Comparison of ENCODE assay signal across 28 cellular contexts in genomic region chr1:245694476-245695195, GRCh38.
"Had no signal": no experiment of that assay in that cellular context is flagged by ENCODE, and none has a peak within 500 bp of the region (broad histone marks: within the 10 kb centered on the region; RNA-seq: fewer than 3 reads in every experiment).

No MANE protein-coding gene starts in this region.

- H3K27me3 ChIP-seq: esophagus muscularis mucosa, foreskin keratinocyte, left lung, pancreas, right lobe of liver, stomach, thyroid gland, vagina had no signal

- H3K4me1 Mint-ChIP-seq: endodermal cell; naive thymus-derived CD4-positive, alpha-beta T cell had no signal

- ATAC-seq: foreskin keratinocyte; left cardiac atrium; left lung; naive thymus-derived CD4-positive, alpha-beta T cell; pancreas had no signal

- H3K4me3 Mint-ChIP-seq: dendritic cell treated with granulocyte-macrophage colony-stimulating factor and Interleukin-4, amounts not matched to agents 40 ng/mL and 50 ng/mL, for 4 days; endodermal cell; naive thymus-derived CD4-positive, alpha-beta T cell; nephron had no signal

- H3K9me3 ChIP-seq: left lung, pancreas, right lobe of liver, thyroid gland, vagina had no signal

- H3K27ac ChIP-seq: epithelial cell of prostate, esophagus muscularis mucosa, foreskin keratinocyte, left lung, pancreas, right lobe of liver, stomach, thyroid gland, vagina had no signal

- H3K36me3 ChIP-seq: esophagus muscularis mucosa, left lung, pancreas, right lobe of liver, stomach, thyroid gland, vagina had no signal

- H3K4me1 ChIP-seq: esophagus muscularis mucosa, foreskin keratinocyte, left lung, pancreas, right lobe of liver, stomach, thyroid gland, vagina had no signal

- H3K4me3 ChIP-seq: esophagus muscularis mucosa, left lung, pancreas, right lobe of liver, stomach, thyroid gland, vagina had no signal

- DNase-seq: cerebellar nuclear complex; effector CD8-positive, alpha-beta T cell; endodermal cell; foreskin keratinocyte; glutamatergic neuron; hypothalamus; left cardiac atrium; left lung; mesendoderm; midbrain; naive thymus-derived CD4-positive, alpha-beta T cell; occipital lobe; pancreas; right lobe of liver; small intestine; stimulated activated CD4-positive, alpha-beta T cell treated with anti-CD3 and anti-CD28 coated beads, Interleukin-12 subunit alpha, Interleukin-12 subunit beta, amount 100 ng/mL, for 4 hours; stimulated activated CD4-positive, alpha-beta T cell treated with anti-CD3 and anti-CD28 coated beads, Interleukin-1b, Interleukin-23, amount 100 ng/mL, for 48 hours; stimulated activated CD4-positive, alpha-beta T cell treated with anti-CD3 and anti-CD28 coated beads, Interleukin-4, amount 100 ng/mL, for 1 hour; stimulated activated CD8-positive, alpha-beta memory T cell treated with anti-CD3 and anti-CD28 coated beads, Interleukin-4, amount 100 ng/mL, for 48 hours; stimulated activated naive CD4-positive, alpha-beta T cell treated with Interleukin-2 at 50 U/mL for 16 hours; stomach; thyroid gland; trophoblast cell had no signal

- H3K27ac Mint-ChIP-seq: dendritic cell treated with granulocyte-macrophage colony-stimulating factor and Interleukin-4, amounts not matched to agents 40 ng/mL and 50 ng/mL, for 4 days; endodermal cell; nephron had no signal

- H3K9me3 Mint-ChIP-seq: dendritic cell treated with granulocyte-macrophage colony-stimulating factor and Interleukin-4, amounts not matched to agents 40 ng/mL and 50 ng/mL, for 4 days; endodermal cell; nephron had no signal
